Comparison of ENCODE assay signal across 20 cellular contexts in genomic region chr10:64636461-64636860, GRCh38.
"Had no signal": no experiment of that assay in that cellular context is flagged by ENCODE, and none has a peak within 500 bp of the region (broad histone marks: within the 10 kb centered on the region; RNA-seq: fewer than 3 reads in every experiment).

No MANE protein-coding gene starts in this region.

- H3K4me3 Mint-ChIP-seq: activated CD4-positive, alpha-beta T cell treated with anti-CD3 and anti-CD28 coated beads, Interleukin-2, amount 10 ng/mL, durations not matched to agents 24 days and 14 days; activated naive CD4-positive, alpha-beta T cell treated with anti-CD3 and anti-CD28 coated beads for 36 hours; activated T-cell treated with anti-CD3 and anti-CD28 coated beads, Interleukin-2, amount 50 U/mL, for 4 hours; brain; naive B cell had no signal

- H3K4me1 Mint-ChIP-seq: activated CD4-positive, alpha-beta T cell treated with anti-CD3 and anti-CD28 coated beads, Interleukin-2, amount 10 ng/mL, durations not matched to agents 24 days and 14 days; naive B cell had no signal

- H3K36me3 Mint-ChIP-seq: brain, naive B cell had no signal

- H3K27me3 Mint-ChIP-seq: activated CD4-positive, alpha-beta T cell treated with anti-CD3 and anti-CD28 coated beads, Interleukin-2, amount 10 ng/mL, durations not matched to agents 24 days and 14 days; naive B cell had no signal

- H3K27ac Mint-ChIP-seq: activated CD4-positive, alpha-beta T cell treated with anti-CD3 and anti-CD28 coated beads, Interleukin-2, amount 10 ng/mL, durations not matched to agents 24 days and 14 days; activated naive CD4-positive, alpha-beta T cell treated with anti-CD3 and anti-CD28 coated beads for 36 hours; brain; naive B cell had no signal

- H3K4me3 ChIP-seq: coronary artery, lung, mucosa of descending colon, suprapubic skin had no signal

- H3K79me2 ChIP-seq: parathyroid adenoma had no signal

- ATAC-seq: activated T-cell treated with anti-CD3 and anti-CD28 coated beads, Interleukin-2, amount 50 U/mL, for 4 hours; esophagus mucosa; left lobe of liver; mucosa of descending colon; stimulated activated naive CD8-positive, alpha-beta T cell treated with anti-CD3 and anti-CD28 coated beads, Interleukin-15, Interleukin-2, amounts not matched to agents 100 U/mL and 50 U/mL, for 24 hours had no signal

- DNase-seq: activated CD4-positive, alpha-beta T cell treated with anti-CD3 and anti-CD28 coated beads, Interleukin-2, amount 10 ng/mL, durations not matched to agents 24 days and 14 days; activated CD8-positive, alpha-beta memory T cell treated with anti-CD3 and anti-CD28 coated beads, Interleukin-2, amount 50 U/mL, for 4 hours; activated naive CD4-positive, alpha-beta T cell treated with anti-CD3 and anti-CD28 coated beads for 36 hours; activated T-cell treated with anti-CD3 and anti-CD28 coated beads, Interleukin-2, amount 50 U/mL, for 4 hours; central memory CD4-positive, alpha-beta T cell; mucosa of descending colon; naive B cell; stimulated activated CD4-positive, alpha-beta T cell treated with anti-CD3 and anti-CD28 coated beads, Interleukin-2, amount 100 ng/mL, for 24 hours; stimulated activated naive CD8-positive, alpha-beta T cell treated with anti-CD3 and anti-CD28 coated beads, Interleukin-15, Interleukin-2, amounts not matched to agents 100 U/mL and 50 U/mL, for 24 hours; T-helper 1 cell; T-helper 9 cell; trophoblast cell had no signal

- H3K27ac ChIP-seq: coronary artery, neutrophil, parathyroid adenoma, suprapubic skin had no signal

- H3K9ac ChIP-seq: parathyroid adenoma had no signal

- H3K4me1 ChIP-seq: parathyroid adenoma, suprapubic skin had no signal

- H3K9me3 Mint-ChIP-seq: activated CD4-positive, alpha-beta T cell treated with anti-CD3 and anti-CD28 coated beads, Interleukin-2, amount 10 ng/mL, durations not matched to agents 24 days and 14 days; activated naive CD4-positive, alpha-beta T cell treated with anti-CD3 and anti-CD28 coated beads for 36 hours; activated T-cell treated with anti-CD3 and anti-CD28 coated beads, Interleukin-2, amount 50 U/mL, for 4 hours; brain had no signal

- H3K9me3 ChIP-seq: mucosa of descending colon, neutrophil, suprapubic skin had no signal

- H3K36me3 ChIP-seq: neutrophil, suprapubic skin had no signal

- H3K27me3 ChIP-seq: neutrophil, suprapubic skin had no signal

- H2AFZ ChIP-seq: parathyroid adenoma had no signal
